In genomic region chr17:40344321-40345160, GRCh38 we compare ENCODE assay signal across 7 cellular contexts. TPM values are rescaled to one million over a fixed set of nuclear protein-coding genes. Genes with fewer than 3 reads are reported as not detected.
A peak's percentile ranks its signal among the peaks of the same experiment; 100 is the strongest.
DNase-seq lines count a peak whose midpoint lies in the region; ATAC-seq and TF ChIP-seq lines count a peak whose summit lies in the region.

No MANE protein-coding gene starts in this region.

- H3K27ac ChIP-seq in KOPT-K1 (ENCODE audit: low read depth, low read length, poor library complexity, severe bottlenecking) (peak overlapping the region; percentile 51), layer of hippocampus (ENCODE audit: low read depth, low read length) (peak overlapping the region; percentile 38), suprapubic skin (peak overlapping the region; percentile 96)

- H3K9me3 ChIP-seq in KOPT-K1 (ENCODE audit: insufficient read depth, low read length, poor library complexity, severe bottlenecking) (no peaks in the 10 kb centered on the region), suprapubic skin (no peaks in the 10 kb centered on the region), HAP-1 (no peaks in the 10 kb centered on the region)

- H3K4me3 ChIP-seq in astrocyte of the spinal cord (ENCODE audit: low read depth, low read length) (peak overlapping the region; percentile 78), suprapubic skin (peak overlapping the region; percentile 70), HAP-1 (no peak overlapping the region)

- in situ Hi-C loops in astrocyte of the spinal cord (cut with HindIII; ENCODE audit: low sequenced_read_pairs) = no loop called here
- in situ Hi-C loops in HAP-1 (cut with MboI; ENCODE audit: low sequenced_read_pairs) = no loop called here

- 39% methylated on average over 4 of the region's 7 CpGs for WGBS in suprapubic skin

- no peaks in the 10 kb centered on the region for H3K27me3 ChIP-seq in layer of hippocampus (ENCODE audit: control insufficient read depth, insufficient read depth, low read length)
- no peaks in the 10 kb centered on the region for H3K27me3 ChIP-seq in suprapubic skin
- H3K27me3 ChIP-seq in HAP-1 (ENCODE audit: low read depth) = no peaks in the 10 kb centered on the region

- TF ChIP-seq CTCF in astrocyte of the spinal cord (IDR thresholded peaks at IDR 0.05; ENCODE audit: low read depth, low read length) (no peak), suprapubic skin (IDR thresholded peaks at IDR 0.05) (no peak)

- ATAC-seq in HG03342 (IDR thresholded peaks at IDR 0.05; ENCODE audit: unreplicated experiment) = no peak

- peaks cover 96% of the 10 kb centered on the region for H3K4me1 ChIP-seq in suprapubic skin
- peaks cover 22% of the 10 kb centered on the region for H3K4me1 ChIP-seq in HAP-1

- H3K36me3 ChIP-seq in KOPT-K1 (ENCODE audit: insufficient read depth, low read length) (peaks cover 9% of the 10 kb centered on the region), suprapubic skin (peaks cover 4% of the 10 kb centered on the region), HAP-1 (replicated peaks) (no peaks in the 10 kb centered on the region)

- DNase-seq in astrocyte of the spinal cord (ENCODE audit: low read depth, low spot score) (no peak), suprapubic skin (ENCODE audit: low spot score in 2 of 2) (no peak), HAP-1 (ENCODE audit: low spot score in 2 of 2) (no peak)
- DNase-seq in stimulated activated CD4-positive, alpha-beta T cell treated with anti-CD3 and anti-CD28 coated beads, Interleukin-15, amount 100 ng/mL, for 24 hours = no peak

- no peak for TF ChIP-seq EP300 in suprapubic skin (IDR thresholded peaks at IDR 0.05)

- no peak for TF ChIP-seq POLR2A in suprapubic skin (IDR thresholded peaks at IDR 0.05)

RNA-seq across cellular contexts. Expression of gene GJD3, which starts 20.0 kb away (rescaled TPM):
- 1 to 10 TPM in 1 of 4 donors, not detected in 3; 2.1 TPM for total RNA-seq in suprapubic skin

RNA-seq across cellular contexts. Expression of gene RARA, which starts 35.6 kb away (rescaled TPM):
- total RNA-seq in suprapubic skin = 10 to 100 TPM; 19.4 to 32.1 (median 28.3) TPM

RNA-seq across cellular contexts. Expression of gene CDC6, which starts 56.9 kb away (rescaled TPM):
- 1 to 10 TPM; 2.7 to 5.3 (median 3.3) TPM for total RNA-seq in suprapubic skin

Comparison
In these comparisons a context has a peak if more than half of its experiments do, and no peak if none do; other contexts are left out.
1. H3K27ac ChIP-seq: peak in every context shown above with its lines; median percentile 96 in suprapubic skin; 51 in KOPT-K1; 38 in layer of hippocampus.